In the genomic region with DNA sequence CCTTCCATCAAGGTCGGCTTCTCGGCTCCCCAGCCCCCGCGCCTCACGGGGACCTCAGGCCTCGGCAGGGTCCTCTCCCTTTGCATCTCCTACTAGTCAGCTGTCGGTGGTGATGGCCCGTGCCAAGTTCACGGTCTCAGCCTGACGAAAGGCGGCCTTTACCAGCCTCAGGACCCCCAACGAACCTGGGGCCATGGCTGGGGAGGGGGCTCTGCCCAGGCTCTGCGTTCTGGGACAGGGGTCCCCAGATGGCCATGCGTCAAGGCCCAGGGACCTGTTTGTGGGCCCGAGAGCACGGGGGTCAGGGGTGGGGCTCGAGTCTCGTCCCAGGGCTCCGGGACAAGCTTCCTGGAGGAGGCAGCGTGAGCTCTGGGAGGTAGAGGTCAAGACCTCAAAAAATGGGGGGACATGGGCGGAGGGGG, we compare ENCODE assay signal across 8 cellular contexts. TPM values are rescaled to one million over a fixed set of nuclear protein-coding genes. Genes with fewer than 3 reads are reported as not detected.
A peak's percentile ranks its signal among the peaks of the same experiment; 100 is the strongest.
DNase-seq lines count a peak whose midpoint lies in the region; ATAC-seq and TF ChIP-seq lines count a peak whose summit lies in the region.

No MANE protein-coding gene starts in this region.

- ATAC-seq in gastrocnemius medialis (peak in 1 of 2 donors; percentile 12), GM18858 (IDR thresholded peaks at IDR 0.05; ENCODE audit: unreplicated experiment) (no peak)

- TF ChIP-seq POLR2A in gastrocnemius medialis (IDR thresholded peaks at IDR 0.05), result no peak

- DNase-seq in WERI-Rb-1, result peak; percentile 21
- DNase-seq in foreskin melanocyte, result peak; percentile 4
- peak in 1 of 2 donors; percentile 43 for DNase-seq in gastrocnemius medialis
- DNase-seq in central memory CD4-positive, alpha-beta T cell, result no peak
- DNase-seq in NCI-H1092 (lab: John Stamatoyannopoulos, UW), result no peak
- no peak for DNase-seq in CD1c-positive myeloid dendritic cell (ENCODE audit: extremely low spot score)

- H3K4me3 ChIP-seq in GM12875 (ENCODE audit: low read depth, low read length) (peak overlapping the region; percentile 52), WERI-Rb-1 (ENCODE audit: low read depth, low read length) (peak overlapping the region; percentile 38), gastrocnemius medialis (peak overlapping the region; percentile 54 to 67 (median 60))

- H3K27ac ChIP-seq in WERI-Rb-1 (peak overlapping the region; percentile 88), gastrocnemius medialis (peak overlapping the region; percentile 82 to 92 (median 84))

- H3K9me3 ChIP-seq in WERI-Rb-1 (ENCODE audit: severe bottlenecking), result no peaks in the 10 kb centered on the region
- H3K9me3 ChIP-seq in gastrocnemius medialis, result no peaks in the 10 kb centered on the region

- in situ Hi-C loops in gastrocnemius medialis (cut with MboI; ENCODE audit: low sequenced_read_pairs in 4 of 4), result loop anchor here in 3 of 4 donors (5.0 to 25.0 kb wide), 2 partner anchors 205 to 210 kb away; no protein-coding TSS in a partner anchor

- H3K36me3 ChIP-seq in WERI-Rb-1 (no peaks in the 10 kb centered on the region), gastrocnemius medialis (no peaks in the 10 kb centered on the region)

- peaks cover 5 to 9% of the 10 kb centered on the region in 2 donors for H3K4me1 ChIP-seq in gastrocnemius medialis

- no peak for TF ChIP-seq CTCF in GM12875 (IDR thresholded peaks at IDR 0.05; ENCODE audit: borderline replicate concordance, insufficient read depth, low read depth, low read length)
- no peak for TF ChIP-seq CTCF in WERI-Rb-1 (IDR thresholded peaks at IDR 0.05; ENCODE audit: low read depth, low read length)
- TF ChIP-seq CTCF in gastrocnemius medialis (IDR thresholded peaks at IDR 0.05 in 4 of 5, conservative IDR thresholded peaks at IDR 0.05 in 1 of 5), result no peak

- intact Hi-C loops in gastrocnemius medialis (cut with DNase I; ENCODE audit: low total_unique reads), result loop anchor here (1.0 to 2.0 kb wide), 4 partner anchors 47 to 210 kb away; a partner anchor contains a TSS

- H3K27me3 ChIP-seq in WERI-Rb-1 (ENCODE audit: insufficient read depth, low read depth, severe bottlenecking), result no peaks in the 10 kb centered on the region
- H3K27me3 ChIP-seq in gastrocnemius medialis, result no peaks in the 10 kb centered on the region

RNA-seq across cellular contexts. Expression of a gene that starts 32.8 kb away (rescaled TPM):
- under 1 TPM in 3 of 4 donors, not detected in 1; 0.22 to 0.75 (median 0.66) TPM for total RNA-seq in gastrocnemius medialis

RNA-seq across cellular contexts. Expression of a gene that starts 46.7 kb away (rescaled TPM):
- total RNA-seq in gastrocnemius medialis, result 10 to 100 TPM; 39.3 to 48.7 (median 43.7) TPM

Comparison
In these comparisons a context has a peak if more than half of its experiments do, and no peak if none do; other contexts are left out.
1. DNase-seq: peak in WERI-Rb-1 (single experiment) and foreskin melanocyte (single experiment); none in central memory CD4-positive, alpha-beta T cell (single experiment), NCI-H1092 (single experiment) and CD1c-positive myeloid dendritic cell (single experiment).
2. Peak in every context shown above with its lines, with median percentiles within 50 percentile points of each other: H3K4me3 ChIP-seq.